11 cellular contexts compared by ENCODE assay signal in genomic region chr3:38003817-38004414, GRCh38. TPM values are rescaled to one million over a fixed set of nuclear protein-coding genes. Genes with fewer than 3 reads are reported as not detected.
DNase-seq lines count a peak whose midpoint lies in the region; ATAC-seq and TF ChIP-seq lines count a peak whose summit lies in the region.
"Had no signal": no experiment of that assay in that cellular context is flagged by ENCODE, and none has a peak within 500 bp of the region (broad histone marks: within the 10 kb centered on the region; RNA-seq: fewer than 3 reads in every experiment).

No MANE protein-coding gene starts in this region.

- no peaks in the 10 kb centered on the region for H3K27me3 Mint-ChIP-seq in CD8-positive, alpha-beta T cell (ENCODE audit: low read depth)

- no peak overlapping the region for H3K4me3 Mint-ChIP-seq in CD8-positive, alpha-beta T cell

- H3F3A ChIP-seq in PC-9 (ENCODE audit: insufficient read depth, low read depth) = no peaks in the 10 kb centered on the region; the same call in 1 of the 2 replicates

- H3K9me3 ChIP-seq in CD8-positive, alpha-beta T cell (ENCODE audit: low read length) = no peaks in the 10 kb centered on the region
- no peaks in the 10 kb centered on the region for H3K9me3 ChIP-seq in RWPE2 (ENCODE audit: severe bottlenecking)
- no peaks in the 10 kb centered on the region for H3K9me3 ChIP-seq in heart left ventricle
- no peaks in the 10 kb centered on the region for H3K9me3 ChIP-seq in prostate gland
- H3K9me3 ChIP-seq in PC-9 (ENCODE audit: insufficient read depth, low read depth) = no peaks in the 10 kb centered on the region
- H3K9me3 ChIP-seq: MG63 had no signal

- BruUV-seq in PC-9 (replicated peaks; lab: Mats Ljungman, UMichigan) = no TSS peak

- peaks cover 3% of the 10 kb centered on the region for H3K4me1 ChIP-seq in CD8-positive, alpha-beta T cell (ENCODE audit: insufficient read depth, low read length)
- no peaks in the 10 kb centered on the region for H3K4me1 ChIP-seq in RWPE2 (ENCODE audit: insufficient read depth, poor library complexity, severe bottlenecking)
- H3K4me1 ChIP-seq in heart left ventricle = peaks cover 0 to 25% (median 12%) of the 10 kb centered on the region in 12 donors
- peaks cover 16% of the 10 kb centered on the region for H3K4me1 ChIP-seq in prostate gland (replicated peaks)
- no peaks in the 10 kb centered on the region for H3K4me1 ChIP-seq in PC-9 (replicated peaks; ENCODE audit: insufficient read depth)

- no peak overlapping the region for H3K4me2 ChIP-seq in PC-9

- peak overlapping the region; percentile 80 for H3K27ac Mint-ChIP-seq in CD8-positive, alpha-beta T cell

- H3K36me3 ChIP-seq in CD8-positive, alpha-beta T cell (ENCODE audit: insufficient read depth, low read length) = peaks cover 19% of the 10 kb centered on the region
- H3K36me3 ChIP-seq in RWPE2 (ENCODE audit: low read depth) (no peaks in the 10 kb centered on the region), heart left ventricle (peaks cover 0 to 49% (median 25%) of the 10 kb centered on the region in 9 donors), prostate gland (peaks cover 3 to 6% of the 10 kb centered on the region in 2 donors), PC-9 (ENCODE audit: low read depth) (no peaks in the 10 kb centered on the region)
- H3K36me3 ChIP-seq: MG63 had no signal

- H3K4me3 ChIP-seq in CD8-positive, alpha-beta T cell (ENCODE audit: low read depth, low read length) = no peak overlapping the region
- H3K4me3 ChIP-seq in RWPE2 (ENCODE audit: severe bottlenecking) = no peak overlapping the region
- H3K4me3 ChIP-seq in heart left ventricle = peak overlapping the region in 7 of 12 donors; percentile 20 to 57 (median 46)
- no peak overlapping the region for H3K4me3 ChIP-seq in prostate gland
- no peak overlapping the region for H3K4me3 ChIP-seq in PC-9
- H3K4me3 ChIP-seq: MG63 had no signal

- H2AFZ ChIP-seq in PC-9 = no peak overlapping the region

- H3K9me2 ChIP-seq in PC-9 (ENCODE audit: insufficient read depth) = no peaks in the 10 kb centered on the region

- DNase-seq in CD8-positive, alpha-beta T cell = no peak
- no peak for DNase-seq in RWPE2 (ENCODE audit: low spot score)
- DNase-seq in heart left ventricle = peak in 3 of 5 donors; percentile 51 to 66 (median 59)
- no peak for DNase-seq in prostate gland (ENCODE audit: low spot score)
- no peak for DNase-seq in NCI-H2196 (lab: John Stamatoyannopoulos, UW; ENCODE audit: unreplicated experiment)
- no peak for DNase-seq in PC-9
- DNase-seq in NAMALWA (ENCODE audit: low spot score) = no peak
- DNase-seq in amniotic stem cell (lab: John Stamatoyannopoulos, UW) = no peak

- TF ChIP-seq CTCF in CD8-positive, alpha-beta T cell (IDR thresholded peaks at IDR 0.05) = no peak
- no peak for TF ChIP-seq CTCF in RWPE2 (IDR thresholded peaks at IDR 0.05; ENCODE audit: poor library complexity, severe bottlenecking)
- TF ChIP-seq CTCF in heart left ventricle (IDR thresholded peaks at IDR 0.05) = no peak
- TF ChIP-seq CTCF in prostate gland (IDR thresholded peaks at IDR 0.05) = no peak
- no peak for TF ChIP-seq CTCF in PC-9 (conservative IDR thresholded peaks at IDR 0.05)

- WGBS in heart left ventricle, 4 donors = 66 to 88% (median 79%) methylated on average over 8 to 11 of the region's 11 CpGs
- WGBS in prostate gland = 73% methylated on average over 11 of the region's 11 CpGs

- no peaks in the 10 kb centered on the region for H4K20me1 ChIP-seq in PC-9 (ENCODE audit: insufficient read depth)

- H3K4me1 Mint-ChIP-seq in CD8-positive, alpha-beta T cell (ENCODE audit: low read depth) = peaks cover 23% of the 10 kb centered on the region

- CTCF ChIA-PET in CD8-positive, alpha-beta T cell (lab: Charles Lee) = interaction anchor here (0.7 to 7.3 kb wide), 16 partner anchors 9 to 153 kb away, joined by 3 to 123 read pairs (median 4); partner anchors contain the start of gene DLEC1
- CTCF ChIA-PET in PC-9 (lab: Charles Lee) = interaction anchor here (0.7 kb wide), 1 partner anchor 30 kb away, joined by 4 read pairs; no protein-coding TSS in a partner anchor

- POLR2A ChIA-PET in CD8-positive, alpha-beta T cell (lab: Charles Lee) = no interaction called here
- POLR2A ChIA-PET in PC-9 (lab: Charles Lee; ENCODE audit: unreplicated experiment) = interaction anchor here (0.6 kb wide), 1 partner anchor 106 kb away, joined by 3 read pairs; no protein-coding TSS in a partner anchor

- intact Hi-C loops in CD8-positive, alpha-beta T cell (cut with DNase I, micrococcal nuclease) = loop anchor here (1.0 kb wide), 3 partner anchors 30 to 149 kb away; no protein-coding TSS in a partner anchor
- intact Hi-C loops in heart left ventricle (cut with DNase I) (loop anchor here in 3 of 10 donors (2.0 to 10.0 kb wide), 7 partner anchors 29 to 473 kb away; no protein-coding TSS in a partner anchor), prostate gland (cut with DNase I) (loop anchor here (5.0 kb wide), 1 partner anchor 33 kb away; the partner anchor contains the start of gene DLEC1), PC-9 (cut with micrococcal nuclease; ENCODE audit: unreplicated experiment) (loop anchor here (1.0 to 10.0 kb wide), 7 partner anchors 30 to 653 kb away; partner anchors contain the start of genes ACAA1, MYD88 and XYLB)

- H3K9me3 Mint-ChIP-seq in CD8-positive, alpha-beta T cell = no peaks in the 10 kb centered on the region

- no peak overlapping the region for H3K27ac ChIP-seq in CD8-positive, alpha-beta T cell (ENCODE audit: low read depth, low read length)
- H3K27ac ChIP-seq in RWPE2 (ENCODE audit: poor library complexity, severe bottlenecking) (no peak overlapping the region), heart left ventricle (peak overlapping the region in 11 of 12 donors; percentile 1 to 86 (median 62)), prostate gland (peak overlapping the region; percentile 86 to 90), PC-9 (no peak overlapping the region)
- H3K27ac ChIP-seq: brain microvascular endothelial cell had no signal

- ATAC-seq in CD8-positive, alpha-beta T cell = no peak
- ATAC-seq in RWPE2 (ENCODE audit: low read depth) (peak; percentile 1; the same call in 2 of the 3 replicates), heart left ventricle (peak; percentile 7 to 35 (median 28))

- TF ChIP-seq POLR2A in heart left ventricle (IDR thresholded peaks at IDR 0.05) (no peak), prostate gland (IDR thresholded peaks at IDR 0.05) (no peak)

- H3K27me3 ChIP-seq in CD8-positive, alpha-beta T cell (ENCODE audit: insufficient read depth, low read length) = no peaks in the 10 kb centered on the region
- H3K27me3 ChIP-seq in RWPE2 (ENCODE audit: insufficient read depth, poor library complexity, severe bottlenecking) (no peaks in the 10 kb centered on the region), heart left ventricle (no peaks in the 10 kb centered on the region), prostate gland (replicated peaks; ENCODE audit: insufficient read depth) (no peaks in the 10 kb centered on the region), PC-9 (ENCODE audit: insufficient read depth, low read depth) (no peaks in the 10 kb centered on the region)
- H3K27me3 ChIP-seq: brain microvascular endothelial cell, MG63 had no signal

- H3K79me2 ChIP-seq in PC-9 (ENCODE audit: low read depth) = no peaks in the 10 kb centered on the region

- H3K36me3 Mint-ChIP-seq in CD8-positive, alpha-beta T cell = peaks cover 71% of the 10 kb centered on the region

RNA-seq across cellular contexts. Expression of gene VILL, which starts 13.3 kb away (rescaled TPM):
- total RNA-seq in CD8-positive, alpha-beta T cell = 10 to 100 TPM; 19.0 to 19.6 TPM
- total RNA-seq in heart left ventricle = 1 to 10 TPM; 1.1 to 6.3 (median 2.6) TPM
- 1 to 10 TPM; 2.7 to 3.4 TPM for polyA plus RNA-seq in heart left ventricle
- total RNA-seq in prostate gland = 10 to 100 TPM; 29.1 to 29.3 TPM
- total RNA-seq in PC-9 (2021) = 14.1 and 14.7 TPM in 2 replicates

RNA-seq across cellular contexts. Expression of gene PLCD1, which starts 25.5 kb away (rescaled TPM):
- 10 to 100 TPM; 64.4 to 70.8 TPM for total RNA-seq in CD8-positive, alpha-beta T cell
- total RNA-seq in heart left ventricle (10 to 100 TPM in 7 of 9 donors, 1 to 10 TPM in 2; 8.1 to 14.9 (median 12.4) TPM), prostate gland (100 to 1,000 TPM in 1 of 2 donors, 10 to 100 TPM in 1; 29.7 to 176 TPM), PC-9 (2021) (13.5 and 19.4 TPM in 2 replicates)
- polyA plus RNA-seq in heart left ventricle = 10 to 100 TPM in 1 of 2 donors, 1 to 10 TPM in 1; 9.5 to 10.6 TPM

RNA-seq across cellular contexts. Expression of gene DLEC1, which starts 35.1 kb away (rescaled TPM):
- 1 to 10 TPM; 1.8 to 1.9 TPM for total RNA-seq in CD8-positive, alpha-beta T cell
- 1 to 10 TPM in 1 of 9 donors, under 1 TPM in 7, not detected in 1; 0.07 to 1.3 (median 0.16) TPM for total RNA-seq in heart left ventricle
- under 1 TPM; 0.06 to 0.61 TPM for polyA plus RNA-seq in heart left ventricle
- total RNA-seq in prostate gland = 10 to 100 TPM in 1 of 2 donors, under 1 TPM in 1; 0.32 to 13.1 TPM
- 0.35 and 0.45 TPM in 2 replicates for total RNA-seq in PC-9 (2021)
- total RNA-seq: RPMI7951 had no signal

Comparison
In these comparisons a context has a peak if more than half of its experiments do, and no peak if none do; other contexts are left out.
1. DNase-seq: peak in heart left ventricle (3 of 5); none in CD8-positive, alpha-beta T cell (0 of 7), RWPE2 (single experiment), prostate gland (single experiment), NCI-H2196 (single experiment), PC-9 (0 of 2), NAMALWA (single experiment) and amniotic stem cell (single experiment).
2. H3K27ac ChIP-seq: peak in heart left ventricle (11 of 12) and prostate gland (2 of 2); none in CD8-positive, alpha-beta T cell (single experiment), RWPE2 (single experiment) and PC-9 (single experiment).
3. H3K4me3 ChIP-seq: peak in heart left ventricle (7 of 12); none in CD8-positive, alpha-beta T cell (single experiment), RWPE2 (single experiment), prostate gland (0 of 2) and PC-9 (single experiment).